Comparison of ENCODE assay signal across 11 cellular contexts in genomic region chr2:144324446-144325045, GRCh38.
DNase-seq lines count a peak whose midpoint lies in the region; ATAC-seq and TF ChIP-seq lines count a peak whose summit lies in the region.
"Had no signal": no experiment of that assay in that cellular context is flagged by ENCODE, and none has a peak within 500 bp of the region (broad histone marks: within the 10 kb centered on the region; RNA-seq: fewer than 3 reads in every experiment).

No MANE protein-coding gene starts in this region.

- WGBS in trophoblast cell (ENCODE audit: extremely low coverage, insufficient coverage, insufficient read length): no CpG with 5 or more reads among the region's 4 CpGs

- no peak overlapping the region for H2BK5ac ChIP-seq in trophoblast cell (ENCODE audit: low read depth, low read length, poor library complexity)

- no peak overlapping the region for H3K9ac ChIP-seq in trophoblast cell (ENCODE audit: low read length)

- H2BK120ac ChIP-seq in trophoblast cell (ENCODE audit: insufficient read depth, low read length, poor library complexity): no peak overlapping the region

- H2AK5ac ChIP-seq in trophoblast cell (ENCODE audit: low read length): no peak overlapping the region

- peaks cover 15% of the 10 kb centered on the region for H3K36me3 ChIP-seq in A673 (ENCODE audit: insufficient read depth, low read length, poor library complexity, severe bottlenecking)
- H3K36me3 ChIP-seq in HAP-1 (replicated peaks): no peaks in the 10 kb centered on the region
- peaks cover 0 to 1% of the 10 kb centered on the region in 2 experiments for H3K36me3 ChIP-seq in trophoblast cell (ENCODE audit: control insufficient read depth in 1 of 2, insufficient read depth in 2 of 2, low read length in 2 of 2)
- H3K36me3 ChIP-seq: thyroid gland had no signal

- in situ Hi-C loops in HAP-1 (cut with MboI; ENCODE audit: low sequenced_read_pairs): no loop called here

- TF ChIP-seq CTCF in A673 (conservative IDR thresholded peaks at IDR 0.05; ENCODE audit: low read depth, low read length): no peak

- H3K4me3 Mint-ChIP-seq in activated naive CD4-positive, alpha-beta T cell treated with anti-CD3 and anti-CD28 coated beads, Interleukin-2, amount 50 U/mL, for 24 hours: peak overlapping the region; percentile 51

- no peak overlapping the region for H2BK12ac ChIP-seq in trophoblast cell (ENCODE audit: low read length)

- peak overlapping the region; percentile 37 for H3K27ac Mint-ChIP-seq in activated naive CD4-positive, alpha-beta T cell treated with anti-CD3 and anti-CD28 coated beads, Interleukin-2, amount 50 U/mL, for 24 hours

- POLR2A ChIA-PET in A673 (lab: Charles Lee; ENCODE audit: low non-redundant PET): no interaction called here

- peaks cover 16% of the 10 kb centered on the region for H3K9me3 ChIP-seq in A673 (ENCODE audit: low read depth, low read length, poor library complexity, severe bottlenecking)
- H3K9me3 ChIP-seq in HAP-1: 0 out of 2 replicates have a peak, but pooled peaks cover 2% of the 10 kb centered on the region
- no peaks in the 10 kb centered on the region for H3K9me3 ChIP-seq in trophoblast cell (ENCODE audit: insufficient read depth, low read depth, low read length)
- H3K9me3 ChIP-seq: thyroid gland had no signal

- no peak overlapping the region for H3K18ac ChIP-seq in trophoblast cell (ENCODE audit: low read length)

- peaks cover 26% of the 10 kb centered on the region for H3K4me1 ChIP-seq in A673 (ENCODE audit: insufficient read depth, low read length, poor library complexity, severe bottlenecking)
- H3K4me1 ChIP-seq in HAP-1: peaks cover 8% of the 10 kb centered on the region
- peaks cover 8 to 14% of the 10 kb centered on the region in 2 experiments for H3K4me1 ChIP-seq in trophoblast cell (ENCODE audit: control insufficient read depth in 1 of 2, insufficient read depth in 2 of 2, low read length in 2 of 2)

- BruUV-seq in A673 (replicated peaks; lab: Mats Ljungman, UMichigan): no TSS peak

- no peak overlapping the region for H3K4me3 ChIP-seq in A673 (ENCODE audit: low read depth, low read length, poor library complexity, severe bottlenecking)
- no peak overlapping the region for H3K4me3 ChIP-seq in HAP-1
- H3K4me3 ChIP-seq in trophoblast cell (ENCODE audit: low read depth, low read length): no peak overlapping the region
- H3K4me3 ChIP-seq: thyroid gland had no signal

- H3K23ac ChIP-seq in trophoblast cell (ENCODE audit: low read length): no peak overlapping the region

- no peaks in the 10 kb centered on the region for H3K9me3 Mint-ChIP-seq in activated naive CD4-positive, alpha-beta T cell treated with anti-CD3 and anti-CD28 coated beads, Interleukin-2, amount 50 U/mL, for 24 hours

- H2AFZ ChIP-seq in trophoblast cell (ENCODE audit: insufficient read depth, low read length, poor library complexity): no peak overlapping the region

- H3K36me3 Mint-ChIP-seq in activated naive CD4-positive, alpha-beta T cell treated with anti-CD3 and anti-CD28 coated beads, Interleukin-2, amount 50 U/mL, for 24 hours: peaks cover 5% of the 10 kb centered on the region

- CTCF ChIA-PET in A673 (lab: Charles Lee): no interaction called here

- H3K27me3 ChIP-seq in A673 (replicated peaks; ENCODE audit: insufficient read depth, low read depth, low read length, poor library complexity): no peaks in the 10 kb centered on the region
- H3K27me3 ChIP-seq in HAP-1 (ENCODE audit: low read depth): no peaks in the 10 kb centered on the region
- H3K27me3 ChIP-seq in trophoblast cell (ENCODE audit: insufficient read depth, low read length): no peaks in the 10 kb centered on the region
- H3K27me3 ChIP-seq: thyroid gland had no signal

- H3K27ac ChIP-seq in A673 (ENCODE audit: low read depth, low read length, poor library complexity, severe bottlenecking) (peak overlapping the region; percentile 43), trophoblast cell (ENCODE audit: low read depth, low read length) (no peak overlapping the region)
- H3K27ac ChIP-seq: HL-60, thyroid gland had no signal

- H3K4me2 ChIP-seq in trophoblast cell (ENCODE audit: low read length): no peak overlapping the region

- H3K4me1 Mint-ChIP-seq in activated naive CD4-positive, alpha-beta T cell treated with anti-CD3 and anti-CD28 coated beads, Interleukin-2, amount 50 U/mL, for 24 hours: peaks cover 45% of the 10 kb centered on the region

- H3K79me2 ChIP-seq in trophoblast cell (ENCODE audit: control insufficient read depth, insufficient read depth, low read length, poor library complexity): peaks cover 2% of the 10 kb centered on the region

- no peak overlapping the region for H4K91ac ChIP-seq in trophoblast cell (ENCODE audit: low read depth, low read length)

- H4K12ac ChIP-seq in trophoblast cell (ENCODE audit: low read depth, low read length): no peak overlapping the region

- H3K27me3 Mint-ChIP-seq in activated naive CD4-positive, alpha-beta T cell treated with anti-CD3 and anti-CD28 coated beads, Interleukin-2, amount 50 U/mL, for 24 hours: no peaks in the 10 kb centered on the region

- H3K14ac ChIP-seq in trophoblast cell (ENCODE audit: low read length): no peak overlapping the region

- H4K8ac ChIP-seq in trophoblast cell (ENCODE audit: low read depth, low read length): no peak overlapping the region

- intact Hi-C loops in A673 (cut with micrococcal nuclease; ENCODE audit: unreplicated experiment): loop anchor here (10.0 kb wide), 1 partner anchor 620 kb away; no protein-coding TSS in a partner anchor

- no peak overlapping the region for H3K4ac ChIP-seq in trophoblast cell (ENCODE audit: low read depth, low read length)

- ATAC-seq in GM18909 (IDR thresholded peaks at IDR 0.05; ENCODE audit: poor library complexity, unreplicated experiment) (peak; percentile 35), HG03095 (IDR thresholded peaks at IDR 0.05; ENCODE audit: unreplicated experiment) (peak; percentile 29)
- ATAC-seq: Panc1 had no signal

- DNase-seq in A673 (ENCODE audit: low spot score) (no peak), SHP77 (lab: John Stamatoyannopoulos, UW) (no peak), HAP-1 (ENCODE audit: low spot score in 2 of 2) (no peak), NCI-H748 treated with DMSO at 0.1 percent for 48 hours (lab: John Stamatoyannopoulos, UW) (no peak), trophoblast cell (no peak)
- DNase-seq: thyroid gland had no signal

- no peaks in the 10 kb centered on the region for H3K79me1 ChIP-seq in trophoblast cell (ENCODE audit: low read length)
